24 cellular contexts compared by ENCODE assay signal in genomic region chr6:146887447-146888077, GRCh38.
A peak's percentile ranks its signal among the peaks of the same experiment; 100 is the strongest.
DNase-seq lines count a peak whose midpoint lies in the region; ATAC-seq and TF ChIP-seq lines count a peak whose summit lies in the region.
"Had no signal": no experiment of that assay in that cellular context is flagged by ENCODE, and none has a peak within 500 bp of the region (broad histone marks: within the 10 kb centered on the region; RNA-seq: fewer than 3 reads in every experiment).

No MANE protein-coding gene starts in this region.

- no peak overlapping the region for H3K27ac ChIP-seq in dorsolateral prefrontal cortex
- H3K27ac ChIP-seq: A549, ascending aorta, HL-60, lower lobe of right lung, SJCRH30, transverse colon had no signal

- H3K4me3 ChIP-seq in dorsolateral prefrontal cortex = no peak overlapping the region
- H3K4me3 ChIP-seq: A549, ascending aorta, lower lobe of right lung, SJCRH30, transverse colon had no signal

- in situ Hi-C loops in GM13977 (cut with MboI; ENCODE audit: low pct_unique_long_range_greater_than_20kb, low sequenced_read_pairs, unreplicated experiment) = no loop called here

- DNase-seq in AML-193 (lab: John Stamatoyannopoulos, UW) = peak; percentile 31
- DNase-seq in LHCN-M2 (ENCODE audit: low read depth) = peak; percentile 10
- peak; percentile 59 for DNase-seq in amniotic epithelial cell (ENCODE audit: low read depth)
- DNase-seq in left lobe of liver (ENCODE audit: low spot score) = no peak
- no peak for DNase-seq in activated T-cell treated with anti-CD3 and anti-CD28 coated beads for 4 hours
- DNase-seq in GM13977 (ENCODE audit: low spot score) = no peak
- DNase-seq in dorsolateral prefrontal cortex = no peak
- DNase-seq: activated CD4-positive, alpha-beta memory T cell treated with anti-CD3 and anti-CD28 coated beads for 36 hours; activated CD8-positive, alpha-beta memory T cell treated with anti-CD3 and anti-CD28 coated beads, Interleukin-2, amount 50 U/mL, for 4 hours; central memory CD4-positive, alpha-beta T cell; dermis blood vessel endothelial cell; lower lobe of right lung; natural killer cell; NCI-H2029; NCI-H345; retina; SJCRH30; transverse colon had no signal

- intact Hi-C loops in dorsolateral prefrontal cortex (cut with DNase I) = no loop called here

- no peaks in the 10 kb centered on the region for H3K27me3 ChIP-seq in dorsolateral prefrontal cortex
- H3K27me3 ChIP-seq: ascending aorta, SJCRH30, transverse colon had no signal

- ATAC-seq in left lobe of liver = peak; percentile 36
- ATAC-seq in HG03025 (IDR thresholded peaks at IDR 0.05; ENCODE audit: low FRiP score, unreplicated experiment) = no peak
- ATAC-seq: A549; activated CD4-positive, CD25-positive, alpha-beta regulatory T cell treated with anti-CD3 and anti-CD28 coated beads, Interleukin-2, amount 50 U/mL, for 24 hours; lower lobe of right lung; T-cell had no signal

- no peak for TF ChIP-seq CTCF in GM13977 (IDR thresholded peaks at IDR 0.05; ENCODE audit: extremely low read depth, insufficient read depth, missing control alignments)
- TF ChIP-seq CTCF in dorsolateral prefrontal cortex (IDR thresholded peaks at IDR 0.05 in 54 of 56, conservative IDR thresholded peaks at IDR 0.05 in 2 of 56; ENCODE audit: low read depth in 1 of 56, partially characterized antibody in 56 of 56) = no peak

Comparison
In these comparisons a context has a peak if more than half of its experiments do, and no peak if none do; other contexts are left out.
1. DNase-seq: peak in AML-193 (2 of 2), LHCN-M2 (single experiment) and amniotic epithelial cell (single experiment); none in left lobe of liver (single experiment), activated T-cell treated with anti-CD3 and anti-CD28 coated beads for 4 hours (single experiment), GM13977 (single experiment) and dorsolateral prefrontal cortex (0 of 10).